ENCODE assay signal across 1 cellular context in the genomic region with DNA sequence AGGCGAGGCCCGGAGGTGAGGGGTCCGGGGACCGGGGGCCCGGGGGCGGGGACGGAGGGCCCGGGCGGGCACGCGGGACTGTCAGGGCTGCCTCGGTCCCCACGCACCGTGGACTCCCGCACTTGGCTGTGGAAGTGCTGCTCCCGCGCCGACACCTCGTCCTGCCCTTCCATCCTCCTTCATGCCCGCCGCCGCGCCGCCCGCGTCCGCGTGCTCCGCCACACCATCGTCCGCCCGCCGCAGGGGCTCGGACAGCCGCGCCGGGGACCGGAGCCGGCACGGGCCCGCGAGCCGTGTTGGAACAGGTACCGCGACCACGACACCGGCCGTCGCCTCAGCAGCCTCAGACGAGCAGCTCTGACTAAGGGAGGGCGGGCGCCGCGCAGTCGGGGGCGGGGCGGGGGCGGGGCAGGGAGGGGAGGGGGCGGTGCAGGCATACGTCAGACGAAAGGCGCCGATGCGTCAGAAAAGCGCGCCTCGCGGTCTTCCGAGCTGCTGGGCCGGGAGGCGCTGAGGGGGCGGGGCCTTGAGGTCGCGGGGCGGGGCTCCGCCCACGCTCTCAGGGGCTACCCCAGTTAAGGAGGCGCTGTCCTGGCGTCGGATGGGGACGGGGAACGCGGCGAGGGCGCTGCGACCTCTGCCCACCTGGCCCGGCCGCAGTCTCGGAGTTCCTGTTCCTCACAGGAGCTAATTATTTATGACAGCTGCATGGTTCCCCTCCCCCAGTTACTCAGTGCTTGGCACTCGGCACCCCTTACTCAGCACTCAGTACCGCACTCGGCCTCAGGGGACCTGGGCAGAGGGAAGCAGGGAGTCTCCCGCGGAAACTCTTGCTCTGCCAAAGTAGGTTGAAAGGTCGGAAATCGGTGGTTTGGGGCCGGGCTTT.
TF ChIP-seq lines count a peak whose summit lies in the region.

TSS of gene LMBR1 (minus strand) at position 363 of the 886 bp plus-strand sequence. CDS start at position 173, 190 bp downstream.

TF ChIP-seq in K562, 482 proteins besides CTCF, POLR2A, EP300 and RAD21 (continued from another document and continues in another):
- TF ChIP-seq CBFA2T2 (conservative IDR thresholded peaks at IDR 0.05) (peak; percentile 26), PRDM10 (IDR thresholded peaks at IDR 0.05; ENCODE audit: partially characterized antibody) (peak; percentile 37), ZNF253 (CRISPR knock-in tag; conservative IDR thresholded peaks at IDR 0.05) (no peak), SLC30A9 (CRISPR knock-in tag; IDR thresholded peaks at IDR 0.05) (no peak), ZNF407 (IDR thresholded peaks at IDR 0.05; ENCODE audit: low read depth) (no peak), SP2 (IDR thresholded peaks at IDR 0.05; ENCODE audit: extremely low read depth, low read depth, low read length, poor library complexity, severe bottlenecking) (no peak), MTA2 (IDR thresholded peaks at IDR 0.05; ENCODE audit: low read depth) (0 out of 2 replicates have a peak, but pooled peaks have one; percentile 18), ARID3A (IDR thresholded peaks at IDR 0.05; ENCODE audit: borderline replicate concordance, low read depth, low read length) (no peak), XRCC5 (IDR thresholded peaks at IDR 0.05; ENCODE audit: low read depth, low read length) (peak; percentile 76), SIN3A (IDR thresholded peaks at IDR 0.05; ENCODE audit: borderline replicate concordance in 2 of 2, control insufficient read depth in 1 of 2, low read depth in 2 of 2, low read length in 2 of 2) (peak; percentile 72 to 95; a peak in 3 of 4 replicates), NR2C1 (IDR thresholded peaks at IDR 0.05) (peak; percentile 87), NR2C1 (tag; IDR thresholded peaks at IDR 0.05) (peak; percentile 89), FOS (IDR thresholded peaks at IDR 0.05; ENCODE audit: extremely low read depth, insufficient read length) (no peak), MLX (CRISPR knock-in tag; conservative IDR thresholded peaks at IDR 0.05) (0 out of 4 replicates have a peak, but pooled peaks have one; percentile 29 to 35), CREM (IDR thresholded peaks at IDR 0.05; ENCODE audit: low read depth) (peak; percentile 97), BCOR (IDR thresholded peaks at IDR 0.05) (peak; percentile 59; the same call in 1 of the 2 replicates), ZNF766 (CRISPR knock-in tag; conservative IDR thresholded peaks at IDR 0.05) (no peak; the same call in 1 of the 2 replicates), CEBPB (tag; IDR thresholded peaks at IDR 0.05) (no peak), ZBTB34 (CRISPR knock-in tag; IDR thresholded peaks at IDR 0.05) (peak; percentile 50; the same call in 1 of the 2 replicates), ARID2 (IDR thresholded peaks at IDR 0.05) (no peak), KDM2B (CRISPR knock-in tag; IDR thresholded peaks at IDR 0.05) (peak; percentile 20; the same call in 1 of the 2 replicates), ZBTB7A (IDR thresholded peaks at IDR 0.05; ENCODE audit: borderline replicate concordance, control insufficient read depth, low read depth, low read length) (peak; percentile 75; the same call in 1 of the 2 replicates), JUNB (CRISPR knock-in tag; conservative IDR thresholded peaks at IDR 0.05) (no peak), SMAD4 (CRISPR knock-in tag; conservative IDR thresholded peaks at IDR 0.05) (peak; percentile 63), STAT6 (CRISPR knock-in tag; IDR thresholded peaks at IDR 0.05) (peak; percentile 52), FOXM1 (IDR thresholded peaks at IDR 0.05; ENCODE audit: low read depth) (0 out of 2 replicates have a peak, but pooled peaks have one; percentile 14), FOXM1 (CRISPR knock-in tag; IDR thresholded peaks at IDR 0.05; ENCODE audit: low read depth) (peak; percentile 49; the same call in 1 of the 2 replicates), SAFB (IDR thresholded peaks at IDR 0.05; ENCODE audit: borderline replicate concordance, low read depth, low read length) (peak; percentile 92)
- TF ChIP-seq, protein P1, sequence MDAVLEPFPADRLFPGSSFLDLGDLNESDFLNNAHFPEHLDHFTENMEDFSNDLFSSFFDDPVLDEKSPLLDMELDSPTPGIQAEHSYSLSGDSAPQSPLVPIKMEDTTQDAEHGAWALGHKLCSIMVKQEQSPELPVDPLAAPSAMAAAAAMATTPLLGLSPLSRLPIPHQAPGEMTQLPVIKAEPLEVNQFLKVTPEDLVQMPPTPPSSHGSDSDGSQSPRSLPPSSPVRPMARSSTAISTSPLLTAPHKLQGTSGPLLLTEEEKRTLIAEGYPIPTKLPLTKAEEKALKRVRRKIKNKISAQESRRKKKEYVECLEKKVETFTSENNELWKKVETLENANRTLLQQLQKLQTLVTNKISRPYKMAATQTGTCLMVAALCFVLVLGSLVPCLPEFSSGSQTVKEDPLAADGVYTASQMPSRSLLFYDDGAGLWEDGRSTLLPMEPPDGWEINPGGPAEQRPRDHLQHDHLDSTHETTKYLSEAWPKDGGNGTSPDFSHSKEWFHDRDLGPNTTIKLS (IDR thresholded peaks at IDR 0.05; ENCODE audit: borderline replicate concordance, low read depth), result peak; percentile 64
- TF ChIP-seq, protein P2, sequence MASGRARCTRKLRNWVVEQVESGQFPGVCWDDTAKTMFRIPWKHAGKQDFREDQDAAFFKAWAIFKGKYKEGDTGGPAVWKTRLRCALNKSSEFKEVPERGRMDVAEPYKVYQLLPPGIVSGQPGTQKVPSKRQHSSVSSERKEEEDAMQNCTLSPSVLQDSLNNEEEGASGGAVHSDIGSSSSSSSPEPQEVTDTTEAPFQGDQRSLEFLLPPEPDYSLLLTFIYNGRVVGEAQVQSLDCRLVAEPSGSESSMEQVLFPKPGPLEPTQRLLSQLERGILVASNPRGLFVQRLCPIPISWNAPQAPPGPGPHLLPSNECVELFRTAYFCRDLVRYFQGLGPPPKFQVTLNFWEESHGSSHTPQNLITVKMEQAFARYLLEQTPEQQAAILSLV (tag; IDR thresholded peaks at IDR 0.05), result no peak
